16 cellular contexts compared by ENCODE assay signal in the genomic region with DNA sequence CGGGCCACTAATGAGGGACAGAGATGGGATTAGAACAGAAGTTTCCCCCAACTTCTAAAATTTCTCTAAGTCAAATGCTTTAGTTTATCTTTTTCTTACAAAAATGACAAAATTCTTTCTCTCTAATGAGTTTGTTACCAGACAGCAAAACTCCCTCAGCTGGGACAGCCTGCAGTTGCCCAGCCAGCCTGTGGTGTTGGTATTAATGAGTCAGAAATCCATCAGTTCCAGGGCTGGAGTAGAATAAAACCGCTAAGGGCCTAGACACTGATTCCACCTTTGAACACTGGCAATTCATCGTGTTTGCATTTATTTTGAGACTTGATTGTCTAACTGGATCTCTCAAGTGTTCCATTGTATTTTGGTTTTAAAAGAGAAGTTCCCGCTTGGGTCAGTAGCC. TPM values are rescaled to one million over a fixed set of nuclear protein-coding genes. Genes with fewer than 3 reads are reported as not detected.
DNase-seq lines count a peak whose midpoint lies in the region; ATAC-seq and TF ChIP-seq lines count a peak whose summit lies in the region.
"Had no signal": no experiment of that assay in that cellular context is flagged by ENCODE, and none has a peak within 500 bp of the region (broad histone marks: within the 10 kb centered on the region; RNA-seq: fewer than 3 reads in every experiment).

No MANE protein-coding gene starts in this region.

- H3K27me3 ChIP-seq in GM23338 (ENCODE audit: insufficient read depth): no peaks in the 10 kb centered on the region
- no peaks in the 10 kb centered on the region for H3K27me3 ChIP-seq in SJCRH30
- no peaks in the 10 kb centered on the region for H3K27me3 ChIP-seq in iPS-20b (ENCODE audit: insufficient read depth, low read length)
- H3K27me3 ChIP-seq: breast epithelium had no signal

- no peaks in the 10 kb centered on the region for H3K79me2 ChIP-seq in GM23338 (replicated peaks; ENCODE audit: insufficient read depth)

- DNase-seq in GM23338 (ENCODE audit: low spot score) (no peak), SJCRH30 (no peak), stromal cell of bone marrow (ENCODE audit: low read depth) (peak; percentile 9), NK-92 (lab: John Stamatoyannopoulos, UW; ENCODE audit: unreplicated experiment) (no peak), iPS-NIHi11 (ENCODE audit: low spot score) (no peak)
- DNase-seq: activated CD8-positive, alpha-beta T cell treated with anti-CD3 and anti-CD28 coated beads for 36 hours; CD4-positive, CD25-positive, alpha-beta regulatory T cell; kidney; NCI-H2029; SHP77; stimulated activated CD4-positive, alpha-beta T cell treated with anti-CD3 and anti-CD28 coated beads, Interleukin-2, amount 100 ng/mL, for 48 hours; upper lobe of right lung had no signal

- H3K4me2 ChIP-seq in GM23338: peak overlapping the region; percentile 2

- H3K4me1 ChIP-seq in GM23338 (ENCODE audit: insufficient read depth): peaks cover 27% of the 10 kb centered on the region
- H3K4me1 ChIP-seq in SJCRH30: no peaks in the 10 kb centered on the region; the same call in 1 of the 2 replicates
- H3K4me1 ChIP-seq in iPS-20b (ENCODE audit: insufficient read depth, low read length): peaks cover 27% of the 10 kb centered on the region
- H3K4me1 ChIP-seq: breast epithelium, upper lobe of right lung had no signal

- peak overlapping the region; percentile 49; the same call in 1 of the 2 replicates for H3K9ac ChIP-seq in iPS-20b (ENCODE audit: low read depth, low read length)

- no peaks in the 10 kb centered on the region for H3K9me2 ChIP-seq in GM23338 (ENCODE audit: insufficient read depth)

- H3K9me3 Mint-ChIP-seq in GM23338: peaks cover 19% of the 10 kb centered on the region
- H3K9me3 Mint-ChIP-seq: activated CD8-positive, alpha-beta T cell treated with anti-CD3 and anti-CD28 coated beads for 36 hours; activated T-helper 2 cell treated with anti-CD3 and anti-CD28 coated beads, Interferon-gamma antibody, Interleukin-2, Interleukin-4, amounts not matched to agents 10 μg/mL and 5 μg/mL and 100 μg/mL, durations not matched to agents 14 hours and 24 hours and 36 hours had no signal

- peaks cover 2% of the 10 kb centered on the region for H3K27me3 Mint-ChIP-seq in GM23338 (ENCODE audit: insufficient read depth, low read depth, poor library complexity)

- H3K36me3 Mint-ChIP-seq in GM23338 (ENCODE audit: low read depth): peaks cover 13% of the 10 kb centered on the region
- H3K36me3 Mint-ChIP-seq: CD4-positive, CD25-positive, alpha-beta regulatory T cell had no signal

- no peaks in the 10 kb centered on the region for H4K20me1 ChIP-seq in GM23338 (replicated peaks; ENCODE audit: insufficient read depth)

- H3K36me3 ChIP-seq in GM23338 (ENCODE audit: insufficient read depth) (no peaks in the 10 kb centered on the region), SJCRH30 (no peaks in the 10 kb centered on the region), iPS-20b (ENCODE audit: insufficient read depth, low read depth, low read length) (no peaks in the 10 kb centered on the region)
- H3K36me3 ChIP-seq: breast epithelium, upper lobe of right lung had no signal

- no peak overlapping the region for H2AFZ ChIP-seq in GM23338

- H3F3A ChIP-seq in GM23338 (replicated peaks; ENCODE audit: low read depth): no peaks in the 10 kb centered on the region

- ATAC-seq in GM23338: no peak
- ATAC-seq in HG03354 (IDR thresholded peaks at IDR 0.05; ENCODE audit: poor library complexity, severe bottlenecking, unreplicated experiment): no peak
- ATAC-seq: activated CD8-positive, alpha-beta T cell treated with anti-CD3 and anti-CD28 coated beads for 36 hours had no signal

- peaks cover 35% of the 10 kb centered on the region for H3K4me1 Mint-ChIP-seq in GM23338
- H3K4me1 Mint-ChIP-seq: CD4-positive, CD25-positive, alpha-beta regulatory T cell had no signal

- H3K9me3 ChIP-seq in SJCRH30 (replicated peaks) (no peaks in the 10 kb centered on the region), iPS-20b (ENCODE audit: insufficient read depth, low read depth, low read length) (peaks cover 8% of the 10 kb centered on the region; the same call in 1 of the 2 replicates)
- H3K9me3 ChIP-seq: breast epithelium, upper lobe of right lung had no signal

- H3K4me3 Mint-ChIP-seq in GM23338: no peak overlapping the region
- H3K4me3 Mint-ChIP-seq: activated CD8-positive, alpha-beta T cell treated with anti-CD3 and anti-CD28 coated beads for 36 hours; CD4-positive, CD25-positive, alpha-beta regulatory T cell had no signal

- H3K27ac ChIP-seq in GM23338 (ENCODE audit: low read depth) (peak overlapping the region; percentile 89), SJCRH30 (peak overlapping the region; percentile 23), iPS-20b (ENCODE audit: low read length) (no peak overlapping the region)
- H3K27ac ChIP-seq: breast epithelium, upper lobe of right lung had no signal

- H3K27ac Mint-ChIP-seq in GM23338: peak overlapping the region; percentile 61; the same call in 1 of the 2 replicates
- H3K27ac Mint-ChIP-seq: activated CD8-positive, alpha-beta T cell treated with anti-CD3 and anti-CD28 coated beads for 36 hours; activated T-helper 2 cell treated with anti-CD3 and anti-CD28 coated beads, Interferon-gamma antibody, Interleukin-2, Interleukin-4, amounts not matched to agents 10 μg/mL and 5 μg/mL and 100 μg/mL, durations not matched to agents 14 hours and 24 hours and 36 hours; CD4-positive, CD25-positive, alpha-beta regulatory T cell had no signal

- TF ChIP-seq CTCF in GM23338 (conservative IDR thresholded peaks at IDR 0.05; ENCODE audit: low read depth in 2 of 2): no peak

- no peak overlapping the region for H3K4me3 ChIP-seq in GM23338
- H3K4me3 ChIP-seq in SJCRH30: no peak overlapping the region
- H3K4me3 ChIP-seq in iPS-20b (ENCODE audit: low read length): no peak overlapping the region
- H3K4me3 ChIP-seq: breast epithelium, upper lobe of right lung had no signal

TF ChIP-seq in GM23338, 12 proteins besides CTCF, POLR2A, EP300 and RAD21 (continues in another document):
- TF ChIP-seq EZH2phosphoT487 (IDR thresholded peaks at IDR 0.05; ENCODE audit: unreplicated experiment): no peak
- TF ChIP-seq ZNF462 (CRISPR knock-in tag; IDR thresholded peaks at IDR 0.05): no peak
- no peak for TF ChIP-seq ZNF331 (CRISPR knock-in tag; IDR thresholded peaks at IDR 0.05; ENCODE audit: low read depth)
- TF ChIP-seq NANOG (IDR thresholded peaks at IDR 0.05; ENCODE audit: borderline replicate concordance): no peak
- no peak for TF ChIP-seq EZH2 (IDR thresholded peaks at IDR 0.05; ENCODE audit: low read depth, unreplicated experiment)

RNA-seq across cellular contexts. Expression of gene SMAD2, which starts 38.3 kb away (rescaled TPM):
- total RNA-seq in GM23338 (2014; rRNA removed; shearing (Covaris generic)): 87.1 and 90.7 TPM in 2 replicates
- 28.2 and 30.9 TPM in 2 replicates for polyA plus RNA-seq in GM23338 (2016; fragmentation: Nextera tagmentation; extraction: Ambion mirVana)
- 67.4 and 69.8 TPM in 2 replicates for total RNA-seq in SJCRH30 (2014; rRNA removed; shearing (Covaris generic))
